In genomic region chr11:4181780-4182721, GRCh38 we compare ENCODE assay signal across 1 cellular context.
TF ChIP-seq lines count a peak whose summit lies in the region.

No MANE protein-coding gene starts in this region.

TF ChIP-seq in K562, 482 proteins besides CTCF, POLR2A, EP300 and RAD21 (continued from another document):
- TF ChIP-seq KAT2B (IDR thresholded peaks at IDR 0.05; ENCODE audit: low read depth, low read length) (no peak), ZNF589 (CRISPR knock-in tag; IDR thresholded peaks at IDR 0.05; ENCODE audit: low read depth) (no peak), GTF2F1 (IDR thresholded peaks at IDR 0.05; ENCODE audit: low read depth, low read length) (no peak), SAFB2 (IDR thresholded peaks at IDR 0.05; ENCODE audit: borderline replicate concordance, low read depth, low read length, severe bottlenecking) (no peak), ZNF239 (CRISPR knock-in tag; IDR thresholded peaks at IDR 0.05) (no peak), MEF2D (tag; conservative IDR thresholded peaks at IDR 0.05; ENCODE audit: low read depth) (no peak), ZNF212 (CRISPR knock-in tag; IDR thresholded peaks at IDR 0.05) (no peak), POLR3G (IDR thresholded peaks at IDR 0.05; ENCODE audit: extremely low read depth, insufficient read length, insufficient replicate concordance) (no peak), TAF15 (IDR thresholded peaks at IDR 0.05; ENCODE audit: low read depth, low read length) (no peak), ZNF449 (CRISPR knock-in tag; IDR thresholded peaks at IDR 0.05) (no peak), PTBP1 (IDR thresholded peaks at IDR 0.05; ENCODE audit: low read depth, low read length) (no peak), ATF3 (IDR thresholded peaks at IDR 0.05) (no peak), ATF3 (CRISPR knock-in tag; conservative IDR thresholded peaks at IDR 0.05) (0 out of 2 replicates have a peak, but pooled peaks have one; percentile 23), BACH1 (tag; IDR thresholded peaks at IDR 0.05) (no peak), SMARCA5 (IDR thresholded peaks at IDR 0.05) (peak; percentile 47; the same call in 1 of the 2 replicates), ARID2 (IDR thresholded peaks at IDR 0.05) (no peak), CCNT2 (IDR thresholded peaks at IDR 0.05; ENCODE audit: borderline replicate concordance, extremely low read depth, insufficient read length, low read depth, low read length) (no peak)
